ENCODE assay signal across 7 cellular contexts in genomic region chr11:33991121-33991520, GRCh38.
DNase-seq lines count a peak whose midpoint lies in the region; ATAC-seq, FAIRE-seq and TF ChIP-seq lines count a peak whose summit lies in the region.
"Not testable (repeated sequence)": the region's sequence is repeated elsewhere in the genome, so short reads cannot be mapped to it uniquely, and the experiment has no call there.

No MANE protein-coding gene starts in this region.

- BruUV-seq in K562 (replicated peaks; lab: Mats Ljungman, UMichigan): not testable (repeated sequence)

- H3K4me2 ChIP-seq in K562 (ENCODE audit: insufficient read depth, low read length): not testable (repeated sequence)

- 0 out of 2 replicates have a peak overlapping the region, but pooled peaks have one; percentile 20 for H2AFZ ChIP-seq in K562 (ENCODE audit: low read depth, low read length)

- not testable (repeated sequence) for TF ChIP-seq CTCF in K562 (IDR thresholded peaks at IDR 0.05 in 2 of 3, conservative IDR thresholded peaks at IDR 0.05 in 1 of 3; ENCODE audit: insufficient read depth in 2 of 3, low read depth in 1 of 3, low read length in 3 of 3)

- WGBS in K562 (ENCODE audit: insufficient coverage, low coverage, missing lambda C conversion rate): 52% methylated on average over 10 of the region's 12 CpGs

- not testable (repeated sequence) for H3K27me3 Mint-ChIP-seq in CD4-positive, alpha-beta memory T cell; T-helper 17 cell; activated CD8-positive, alpha-beta T cell treated with anti-CD3 and anti-CD28 coated beads, Interleukin-2, amount 10 ng/mL, durations not matched to agents 7 days and 5 days (ENCODE audit: low read depth); activated naive CD4-positive, alpha-beta T cell treated with anti-CD3 and anti-CD28 coated beads for 36 hours (ENCODE audit: low read depth); naive thymus-derived CD8-positive, alpha-beta T cell

- TF ChIP-seq POLR2A in K562 (conservative IDR thresholded peaks at IDR 0.05): not testable (repeated sequence)

- DNase-seq in CD4-positive, alpha-beta memory T cell; T-helper 17 cell; activated naive CD4-positive, alpha-beta T cell treated with anti-CD3 and anti-CD28 coated beads for 36 hours; K562 (ENCODE audit: extremely low read depth in 1 of 4, low spot score in 3 of 4): not testable (repeated sequence)
- peak; percentile 74 for DNase-seq in Jurkat, Clone E6-1 (ENCODE audit: low read depth, low spot score)
- DNase-seq in activated CD8-positive, alpha-beta T cell treated with anti-CD3 and anti-CD28 coated beads, Interleukin-2, amount 10 ng/mL, durations not matched to agents 7 days and 5 days: peak; percentile 35
- DNase-seq in naive thymus-derived CD8-positive, alpha-beta T cell: peak in 4 of 10 donors; percentile 5 to 21 (median 11)

- H3K4me3 ChIP-seq in CD4-positive, alpha-beta memory T cell (ENCODE audit: low read length in 2 of 2); Jurkat, Clone E6-1 (ENCODE audit: low read length); K562: not testable (repeated sequence)

- H3K27ac Mint-ChIP-seq in CD4-positive, alpha-beta memory T cell; activated naive CD4-positive, alpha-beta T cell treated with anti-CD3 and anti-CD28 coated beads for 36 hours: not testable (repeated sequence)
- peak overlapping the region; percentile 14 for H3K27ac Mint-ChIP-seq in T-helper 17 cell
- H3K27ac Mint-ChIP-seq in activated CD8-positive, alpha-beta T cell treated with anti-CD3 and anti-CD28 coated beads, Interleukin-2, amount 10 ng/mL, durations not matched to agents 7 days and 5 days: peak overlapping the region; percentile 66
- peak overlapping the region in 9 of 10 donors; percentile 25 to 92 (median 53) for H3K27ac Mint-ChIP-seq in naive thymus-derived CD8-positive, alpha-beta T cell

- H3K36me3 ChIP-seq in CD4-positive, alpha-beta memory T cell (ENCODE audit: insufficient read depth, low read length); K562 (ENCODE audit: control insufficient read depth, insufficient read depth, low read length): not testable (repeated sequence)

- not testable (repeated sequence) for H3K36me3 Mint-ChIP-seq in CD4-positive, alpha-beta memory T cell; T-helper 17 cell (ENCODE audit: low read depth); activated CD8-positive, alpha-beta T cell treated with anti-CD3 and anti-CD28 coated beads, Interleukin-2, amount 10 ng/mL, durations not matched to agents 7 days and 5 days (ENCODE audit: low read depth); activated naive CD4-positive, alpha-beta T cell treated with anti-CD3 and anti-CD28 coated beads for 36 hours (ENCODE audit: low read depth); naive thymus-derived CD8-positive, alpha-beta T cell

- TF ChIP-seq EP300 in K562 (IDR thresholded peaks at IDR 0.05; ENCODE audit: low read length): not testable (repeated sequence)

- not testable (repeated sequence) for H3K79me2 ChIP-seq in K562 (ENCODE audit: control insufficient read depth, insufficient read depth, low read length)

- H3K9me3 Mint-ChIP-seq in CD4-positive, alpha-beta memory T cell; activated CD8-positive, alpha-beta T cell treated with anti-CD3 and anti-CD28 coated beads, Interleukin-2, amount 10 ng/mL, durations not matched to agents 7 days and 5 days (ENCODE audit: insufficient read depth); activated naive CD4-positive, alpha-beta T cell treated with anti-CD3 and anti-CD28 coated beads for 36 hours; naive thymus-derived CD8-positive, alpha-beta T cell: not testable (repeated sequence)

- in situ Hi-C loops in K562 (cut with MboI): loop anchor here (10.0 kb wide), 1 partner anchor 364 kb away; the partner anchor contains the start of gene ABTB2

- POLR2A ChIA-PET in CD4-positive, alpha-beta memory T cell (lab: Charles Lee; ENCODE audit: partially characterized antibody); activated CD8-positive, alpha-beta T cell treated with anti-CD3 and anti-CD28 coated beads, Interleukin-2, amount 10 ng/mL, durations not matched to agents 7 days and 5 days (lab: Charles Lee); naive thymus-derived CD8-positive, alpha-beta T cell (lab: Charles Lee): not testable (repeated sequence)
- POLR2A ChIA-PET in K562 (lab: Yijun Ruan, JAX): interaction anchor here (0.7 kb wide), 1 partner anchor 114 kb away, joined by 3 read pairs; the partner anchor contains the start of gene NAT10

- not testable (repeated sequence) for H3K4me1 Mint-ChIP-seq in CD4-positive, alpha-beta memory T cell; T-helper 17 cell; activated naive CD4-positive, alpha-beta T cell treated with anti-CD3 and anti-CD28 coated beads for 36 hours (ENCODE audit: low read depth)
- H3K4me1 Mint-ChIP-seq in activated CD8-positive, alpha-beta T cell treated with anti-CD3 and anti-CD28 coated beads, Interleukin-2, amount 10 ng/mL, durations not matched to agents 7 days and 5 days (ENCODE audit: low read depth): peaks cover 13% of the 10 kb centered on the region
- H3K4me1 Mint-ChIP-seq in naive thymus-derived CD8-positive, alpha-beta T cell: peaks cover 6 to 17% (median 7%) of the 10 kb centered on the region in 4 donors

- not testable (repeated sequence) for H4K20me1 ChIP-seq in K562 (replicated peaks; ENCODE audit: control insufficient read depth, insufficient read depth, low read length)

- H3K27ac ChIP-seq in CD4-positive, alpha-beta memory T cell (ENCODE audit: low read depth, low read length); K562 (ENCODE audit: extremely low read depth, low read depth, low read length): not testable (repeated sequence)

- H3K9ac ChIP-seq in K562 (ENCODE audit: insufficient read depth in 1 of 2, low read depth in 2 of 2, low read length in 2 of 2): not testable (repeated sequence)

- not testable (repeated sequence) for H3K9me3 ChIP-seq in CD4-positive, alpha-beta memory T cell (ENCODE audit: control insufficient read depth in 1 of 2, low read length in 2 of 2); T-helper 17 cell (ENCODE audit: control insufficient read depth, low read length, poor library complexity, severe bottlenecking); K562 (replicated peaks; ENCODE audit: control insufficient read depth, insufficient read depth, low read depth, low read length)

- not testable (repeated sequence) for FAIRE-seq in K562 (lab: Jason Lieb, UNC)

- intact Hi-C loops in CD4-positive, alpha-beta memory T cell (cut with micrococcal nuclease): not testable (repeated sequence)
- intact Hi-C loops in activated naive CD4-positive, alpha-beta T cell treated with anti-CD3 and anti-CD28 coated beads for 36 hours (cut with micrococcal nuclease): loop anchor here (10.0 kb wide), 3 partner anchors 144 to 474 kb away; no protein-coding TSS in a partner anchor
- intact Hi-C loops in K562 (cut with micrococcal nuclease): loop anchor here (10.0 kb wide), 1 partner anchor 504 kb away; no protein-coding TSS in a partner anchor

- CTCF ChIA-PET in CD4-positive, alpha-beta memory T cell (lab: Charles Lee; ENCODE audit: partially characterized antibody): interaction anchor here (0.7 to 2.4 kb wide), 5 partner anchors 10 to 186 kb away, joined by 3 to 6 read pairs (median 4); no protein-coding TSS in a partner anchor
- CTCF ChIA-PET in activated CD8-positive, alpha-beta T cell treated with anti-CD3 and anti-CD28 coated beads, Interleukin-2, amount 10 ng/mL, durations not matched to agents 7 days and 5 days (lab: Charles Lee): interaction anchor here (1.2 to 2.1 kb wide), 3 partner anchors 129 to 366 kb away, joined by 3 to 7 read pairs (median 4); partner anchors contain the start of gene ABTB2
- CTCF ChIA-PET in activated naive CD4-positive, alpha-beta T cell treated with anti-CD3 and anti-CD28 coated beads for 36 hours (lab: Charles Lee): interaction anchor here (0.7 to 2.2 kb wide), 5 partner anchors 12 to 501 kb away, joined by 3 to 8 read pairs (median 5); no protein-coding TSS in a partner anchor
- CTCF ChIA-PET in K562 (lab: Yijun Ruan, JAX; ENCODE audit: low intra/inter-chr PET ratio): not testable (repeated sequence)

- H3K9me1 ChIP-seq in K562 (ENCODE audit: control insufficient read depth, insufficient read depth, low read length): not testable (repeated sequence)

- not testable (repeated sequence) for H3K4me1 ChIP-seq in CD4-positive, alpha-beta memory T cell (ENCODE audit: insufficient read depth, low read length); K562 (replicated peaks in 1 of 2; ENCODE audit: control insufficient read depth in 2 of 2, insufficient read depth in 2 of 2, low read length in 2 of 2)

- peak overlapping the region in 6 of 8 donors; percentile 6 to 68 (median 64) for H3K4me3 Mint-ChIP-seq in CD4-positive, alpha-beta memory T cell
- peak overlapping the region; percentile 52 for H3K4me3 Mint-ChIP-seq in T-helper 17 cell
- H3K4me3 Mint-ChIP-seq in activated CD8-positive, alpha-beta T cell treated with anti-CD3 and anti-CD28 coated beads, Interleukin-2, amount 10 ng/mL, durations not matched to agents 7 days and 5 days: peak overlapping the region; percentile 50
- peak overlapping the region; percentile 26 for H3K4me3 Mint-ChIP-seq in activated naive CD4-positive, alpha-beta T cell treated with anti-CD3 and anti-CD28 coated beads for 36 hours
- H3K4me3 Mint-ChIP-seq in naive thymus-derived CD8-positive, alpha-beta T cell: peak overlapping the region; percentile 52 to 88 (median 75)

- not testable (repeated sequence) for H3K27me3 ChIP-seq in CD4-positive, alpha-beta memory T cell (ENCODE audit: insufficient read depth, low read length); K562 (ENCODE audit: control insufficient read depth in 2 of 2, insufficient read depth in 2 of 2, low read length in 2 of 2)

- TF ChIP-seq RAD21 in K562 (CRISPR knock-in tag; conservative IDR thresholded peaks at IDR 0.05 in 1 of 2, IDR thresholded peaks at IDR 0.05 in 1 of 2): not testable (repeated sequence)

- ATAC-seq in T-helper 17 cell; activated CD8-positive, alpha-beta T cell treated with anti-CD3 and anti-CD28 coated beads, Interleukin-2, amount 10 ng/mL, durations not matched to agents 7 days and 5 days; K562: not testable (repeated sequence)
- ATAC-seq in naive thymus-derived CD8-positive, alpha-beta T cell: peak in 1 of 2 donors; percentile 28
